ENCODE assay signal across 8 cellular contexts in the genomic region with DNA sequence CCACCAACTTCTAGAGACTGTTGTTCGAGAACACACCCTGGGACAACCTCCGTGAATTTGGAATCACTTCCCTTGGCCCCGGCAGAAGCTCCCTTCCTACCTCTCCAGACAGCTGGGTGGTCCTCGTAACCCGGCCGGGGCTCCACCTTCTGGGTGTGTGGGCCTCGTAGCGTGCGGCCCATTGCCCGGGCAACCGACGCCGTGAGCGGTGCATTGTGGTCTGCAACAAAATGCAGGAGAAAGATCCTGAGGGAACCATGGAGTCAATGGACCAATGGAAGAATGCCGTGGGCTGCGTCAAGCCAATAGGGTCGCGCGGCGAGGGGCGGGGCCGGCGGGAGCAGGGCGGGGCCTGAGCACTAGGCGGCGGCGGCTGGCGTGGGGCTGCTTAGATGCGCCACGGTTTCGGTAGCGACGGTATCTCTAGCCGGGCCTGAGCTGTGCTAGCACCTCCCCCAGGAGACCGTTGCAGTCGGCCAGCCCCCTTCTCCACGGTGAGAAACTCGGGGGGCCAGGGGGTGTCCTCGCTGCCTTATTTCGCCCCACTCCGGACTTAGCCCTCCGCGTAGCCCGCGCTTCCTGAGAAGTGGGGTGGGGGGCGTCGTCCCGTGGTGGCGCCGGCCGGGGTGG. TPM values are rescaled to one million over a fixed set of nuclear protein-coding genes. Genes with fewer than 3 reads are reported as not detected.
DNase-seq lines count a peak whose midpoint lies in the region; ATAC-seq and TF ChIP-seq lines count a peak whose summit lies in the region.

A gene (plus strand): TSS at position 391 of the 630 bp plus-strand sequence. CDS start 309 bp downstream, outside the sequence.

- no peaks in the 10 kb centered on the region for H3K9me3 Mint-ChIP-seq in activated naive CD4-positive, alpha-beta T cell treated with anti-CD3 and anti-CD28 coated beads for 36 hours

- peak within 1 kb of the TSS; percentile 65 for H3K4me3 ChIP-seq in HFF-Myc (replicated peaks; ENCODE audit: low read depth, low read length)
- H3K4me3 ChIP-seq in gastroesophageal sphincter: peak within 1 kb of the TSS; percentile 81 to 94

- no peak for TF ChIP-seq CTCF in HFF-Myc (IDR thresholded peaks at IDR 0.05; ENCODE audit: low read depth, low read length, missing control alignments)
- peak in 2 of 4 experiments; percentile 17 to 44 for TF ChIP-seq CTCF in gastroesophageal sphincter (IDR thresholded peaks at IDR 0.05)

- peak within 1 kb of the TSS; percentile 68 to 96 (median 95) for H3K27ac ChIP-seq in gastroesophageal sphincter

- H3K4me3 Mint-ChIP-seq in activated naive CD4-positive, alpha-beta T cell treated with anti-CD3 and anti-CD28 coated beads for 36 hours: peak within 1 kb of the TSS; percentile 84

- peak; percentile 87 to 95 for TF ChIP-seq POLR2A in gastroesophageal sphincter (IDR thresholded peaks at IDR 0.05)

- H3K4me1 Mint-ChIP-seq in activated naive CD4-positive, alpha-beta T cell treated with anti-CD3 and anti-CD28 coated beads for 36 hours (ENCODE audit: low read depth): peaks cover 21% of the 10 kb centered on the region

- WGBS in gastroesophageal sphincter (ENCODE audit: low coverage in 1 of 2), 2 donors: 0 to 4% methylated on average over 6 of the region's 51 CpGs

- H3K36me3 Mint-ChIP-seq in activated naive CD4-positive, alpha-beta T cell treated with anti-CD3 and anti-CD28 coated beads for 36 hours (ENCODE audit: low read depth): peaks cover 9% of the 10 kb centered on the region

- H3K27me3 ChIP-seq in gastroesophageal sphincter: no peaks in the 10 kb centered on the region

- TF ChIP-seq EP300 in gastroesophageal sphincter (IDR thresholded peaks at IDR 0.05): no peak

- intact Hi-C loops in activated naive CD4-positive, alpha-beta T cell treated with anti-CD3 and anti-CD28 coated beads for 36 hours (cut with micrococcal nuclease): loop anchor here (1.0 to 2.0 kb wide), 7 partner anchors 27 to 191 kb away; a partner anchor contains a TSS

- peak within 1 kb of the TSS; percentile 77 for H3K27ac Mint-ChIP-seq in activated naive CD4-positive, alpha-beta T cell treated with anti-CD3 and anti-CD28 coated beads for 36 hours

- H3K4me1 ChIP-seq in gastroesophageal sphincter: peaks cover 0 to 32% (median 10%) of the 10 kb centered on the region in 3 donors

- DNase-seq in GM03348 (ENCODE audit: low spot score): peak; percentile 99
- peak; percentile 94 for DNase-seq in HFF-Myc (ENCODE audit: extremely low read depth, low read depth)
- peak; percentile 96 for DNase-seq in NAMALWA (ENCODE audit: low spot score)
- DNase-seq in SK-N-DZ (ENCODE audit: low spot score): peak; percentile 96
- peak; percentile 97 for DNase-seq in activated naive CD4-positive, alpha-beta T cell treated with anti-CD3 and anti-CD28 coated beads for 36 hours
- DNase-seq in non-pigmented ciliary epithelial cell (ENCODE audit: low read depth): peak; percentile 77
- DNase-seq in superior temporal gyrus (ENCODE audit: extremely low spot score): peak; percentile 95

- no peaks in the 10 kb centered on the region for H3K27me3 Mint-ChIP-seq in activated naive CD4-positive, alpha-beta T cell treated with anti-CD3 and anti-CD28 coated beads for 36 hours (ENCODE audit: low read depth)

- H3K9me3 ChIP-seq in gastroesophageal sphincter: no peaks in the 10 kb centered on the region

- H3K36me3 ChIP-seq in gastroesophageal sphincter: peaks cover 0 to 38% of the 10 kb centered on the region in 2 donors

- CTCF ChIA-PET in activated naive CD4-positive, alpha-beta T cell treated with anti-CD3 and anti-CD28 coated beads for 36 hours (lab: Charles Lee): interaction anchor here (0.7 to 2.2 kb wide), 4 partner anchors 27 to 157 kb away, joined by 3 to 11 read pairs (median 4); a partner anchor contains a TSS

- ATAC-seq in gastroesophageal sphincter: peak; percentile 100

RNA-seq across cellular contexts. Expression of the gene that starts here (rescaled TPM):
- 417 and 444 TPM in 2 replicates for polyA plus RNA-seq in SK-N-DZ (2014; cell fraction: cytosol; rRNA removed)
- polyA plus RNA-seq in SK-N-DZ (2014; cell fraction: nucleus; rRNA removed): 305 and 330 TPM in 2 replicates
- 10 to 100 TPM; 93.4 to 93.5 TPM for total RNA-seq in activated naive CD4-positive, alpha-beta T cell treated with anti-CD3 and anti-CD28 coated beads for 36 hours
- 100 to 1,000 TPM; 179 to 271 (median 229) TPM for total RNA-seq in gastroesophageal sphincter

Comparison
In these comparisons a context has a peak if more than half of its experiments do, and no peak if none do; other contexts are left out.
1. Peak in every context shown above with its lines: DNase-seq, ATAC-seq, H3K4me3 ChIP-seq and H3K27ac ChIP-seq.